Comparison of ENCODE assay signal across 8 cellular contexts in the genomic region with DNA sequence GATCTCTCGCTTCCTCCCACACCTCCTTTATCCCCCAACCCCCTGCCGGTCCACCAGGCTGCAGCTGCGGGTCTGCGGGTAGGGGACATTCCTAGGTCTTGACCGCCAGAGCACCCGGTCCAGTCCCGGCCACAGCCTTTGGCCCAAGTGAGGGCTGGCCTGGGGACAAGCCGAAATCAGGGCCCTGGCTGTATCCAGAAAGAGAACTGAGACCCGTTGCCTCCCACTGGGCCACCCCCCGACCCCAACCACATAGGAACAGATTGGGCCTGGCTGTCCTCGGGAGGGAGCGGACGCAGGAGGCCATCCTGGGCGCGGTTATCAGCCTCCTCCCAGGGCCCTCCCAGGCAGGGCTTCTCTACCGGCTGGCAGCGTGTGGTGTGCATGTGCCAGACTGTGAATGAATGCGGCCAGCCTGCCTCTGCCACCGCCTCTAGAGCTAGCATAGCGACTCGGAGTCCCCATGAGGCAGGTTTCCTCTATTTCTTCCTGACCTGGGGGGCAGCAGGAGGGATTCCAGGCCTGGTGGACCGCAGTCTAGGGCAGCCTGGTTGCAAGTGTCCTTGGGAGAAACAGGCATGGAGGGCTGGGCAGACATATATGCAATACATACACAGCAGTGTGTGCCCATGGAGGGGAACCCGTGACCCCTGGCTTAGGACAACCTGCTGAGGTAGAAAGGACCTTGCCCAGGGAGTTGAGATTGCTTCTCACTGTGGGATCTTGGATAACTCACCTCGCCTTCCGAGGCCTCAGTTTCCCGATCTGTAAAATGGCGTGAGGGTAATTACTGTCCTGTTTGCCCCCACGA. TPM values are rescaled to one million over a fixed set of nuclear protein-coding genes. Genes with fewer than 3 reads are reported as not detected.
DNase-seq lines count a peak whose midpoint lies in the region; ATAC-seq and TF ChIP-seq lines count a peak whose summit lies in the region.

No MANE protein-coding gene starts in this region.

- H3K27ac Mint-ChIP-seq in activated naive CD4-positive, alpha-beta T cell treated with anti-CD3 and anti-CD28 coated beads, Interleukin-2, amount 10 ng/mL, durations not matched to agents 7 days and 5 days: peak overlapping the region; percentile 62

- H3K4me2 ChIP-seq in DND-41 (ENCODE audit: insufficient read depth, low read length): peak overlapping the region; percentile 65

- peaks cover 8% of the 10 kb centered on the region for H3K36me3 Mint-ChIP-seq in activated naive CD4-positive, alpha-beta T cell treated with anti-CD3 and anti-CD28 coated beads, Interleukin-2, amount 10 ng/mL, durations not matched to agents 7 days and 5 days

- H3K4me3 Mint-ChIP-seq in activated naive CD4-positive, alpha-beta T cell treated with anti-CD3 and anti-CD28 coated beads, Interleukin-2, amount 10 ng/mL, durations not matched to agents 7 days and 5 days: peak overlapping the region; percentile 85

- H3K9me3 ChIP-seq in DND-41 (ENCODE audit: insufficient read depth, low read length, severe bottlenecking) (peaks cover 5% of the 10 kb centered on the region), iPS-18c (ENCODE audit: control insufficient read depth, insufficient read depth, low read length) (no peaks in the 10 kb centered on the region)

- H3K79me2 ChIP-seq in DND-41 (ENCODE audit: insufficient read depth, low read length): no peaks in the 10 kb centered on the region

- no peak for TF ChIP-seq CTCF in DND-41 (IDR thresholded peaks at IDR 0.05; ENCODE audit: borderline replicate concordance, extremely low read depth, low read length, poor library complexity, severe bottlenecking)

- CTCF ChIA-PET in activated naive CD4-positive, alpha-beta T cell treated with anti-CD3 and anti-CD28 coated beads, Interleukin-2, amount 10 ng/mL, durations not matched to agents 7 days and 5 days (lab: Charles Lee): no interaction called here

- H3K27me3 ChIP-seq in DND-41 (ENCODE audit: insufficient read depth, low read length, poor library complexity): peaks cover 50% of the 10 kb centered on the region

- H3K27me3 Mint-ChIP-seq in activated naive CD4-positive, alpha-beta T cell treated with anti-CD3 and anti-CD28 coated beads, Interleukin-2, amount 10 ng/mL, durations not matched to agents 7 days and 5 days: peaks cover 89% of the 10 kb centered on the region

- no peak overlapping the region for H2AFZ ChIP-seq in DND-41 (ENCODE audit: low read depth, low read length)

- H3K9me3 Mint-ChIP-seq in activated naive CD4-positive, alpha-beta T cell treated with anti-CD3 and anti-CD28 coated beads, Interleukin-2, amount 10 ng/mL, durations not matched to agents 7 days and 5 days: no peaks in the 10 kb centered on the region

- H3K4me3 ChIP-seq in DND-41 (ENCODE audit: low read depth in 1 of 2, low read length in 2 of 2) (peak overlapping the region in 1 of 2 experiments; percentile 50; a peak in 2 of 4 replicates), iPS-18c (ENCODE audit: insufficient read depth, low read depth, low read length) (peak overlapping the region; percentile 78)

- peaks cover 7% of the 10 kb centered on the region; the same call in 1 of the 2 replicates for H4K20me1 ChIP-seq in DND-41 (ENCODE audit: insufficient read depth, low read length)

- no peak overlapping the region for H3K27ac ChIP-seq in DND-41 (ENCODE audit: low read length)

- H3K4me1 Mint-ChIP-seq in activated naive CD4-positive, alpha-beta T cell treated with anti-CD3 and anti-CD28 coated beads, Interleukin-2, amount 10 ng/mL, durations not matched to agents 7 days and 5 days: peaks cover 36% of the 10 kb centered on the region

- ATAC-seq in DND-41 (ENCODE audit: insufficient read depth, low read depth): no peak

- peaks cover 44% of the 10 kb centered on the region for H3K4me1 ChIP-seq in DND-41 (ENCODE audit: insufficient read depth, low read length)

- no peaks in the 10 kb centered on the region for H3K36me3 ChIP-seq in DND-41 (ENCODE audit: insufficient read depth, low read length)

- peak overlapping the region; percentile 15; the same call in 1 of the 2 replicates for H3K9ac ChIP-seq in DND-41 (ENCODE audit: low read depth, low read length)

- DNase-seq in DND-41 (no peak), NCI-H1694 treated with DMSO at 0.1 percent for 48 hours (lab: John Stamatoyannopoulos, UW) (peak; percentile 24), KG1 (lab: John Stamatoyannopoulos, UW) (no peak), OCI-M2 (lab: John Stamatoyannopoulos, UW; ENCODE audit: unreplicated experiment) (no peak), mesenteric fat pad (ENCODE audit: low spot score) (no peak)
- DNase-seq in activated naive CD4-positive, alpha-beta T cell treated with anti-CD3 and anti-CD28 coated beads, Interleukin-2, amount 10 ng/mL, durations not matched to agents 7 days and 5 days: peak; percentile 52
- DNase-seq in stimulated activated CD4-positive, alpha-beta T cell treated with anti-CD3 and anti-CD28 coated beads, Interleukin-4, amount 100 ng/mL, for 1 hour: peak; percentile 44

RNA-seq across cellular contexts. Expression of a gene that starts 1.2 kb away (rescaled TPM):
- total RNA-seq in mesenteric fat pad: 2.4 TPM

RNA-seq across cellular contexts. Expression of a gene that starts 16.3 kb away (rescaled TPM):
- total RNA-seq in mesenteric fat pad: 32.9 TPM

RNA-seq across cellular contexts. Expression of a gene that starts 39.2 kb away (rescaled TPM):
- 99.2 TPM for total RNA-seq in mesenteric fat pad

Comparison
In these comparisons a context has a peak if more than half of its experiments do, and no peak if none do; other contexts are left out.
1. DNase-seq: peak in NCI-H1694 treated with DMSO at 0.1 percent for 48 hours (single experiment), activated naive CD4-positive, alpha-beta T cell treated with anti-CD3 and anti-CD28 coated beads, Interleukin-2, amount 10 ng/mL, durations not matched to agents 7 days and 5 days (single experiment) and stimulated activated CD4-positive, alpha-beta T cell treated with anti-CD3 and anti-CD28 coated beads, Interleukin-4, amount 100 ng/mL, for 1 hour (single experiment); none in DND-41 (single experiment), KG1 (single experiment), OCI-M2 (single experiment) and mesenteric fat pad (single experiment).